In the genomic region with DNA sequence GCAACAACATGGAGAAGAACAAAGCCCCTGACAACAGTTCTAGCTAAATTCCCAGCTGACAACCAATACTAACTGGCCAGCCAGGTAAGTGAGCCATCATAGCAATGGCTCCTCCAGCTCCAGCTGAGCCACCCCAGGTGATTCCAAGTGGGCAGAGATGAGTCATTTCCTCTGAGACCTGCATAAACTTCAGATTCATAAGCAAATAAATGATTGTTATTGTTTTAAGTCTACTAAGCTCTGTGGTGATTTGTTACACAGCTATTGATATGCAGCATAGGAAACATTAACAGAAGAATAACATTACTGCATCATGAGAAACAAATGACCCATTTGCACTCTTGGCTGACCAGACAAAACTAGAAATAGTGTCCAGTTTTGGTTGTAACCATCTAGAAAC, we compare ENCODE assay signal across 15 cellular contexts.
A peak's percentile ranks its signal among the peaks of the same experiment; 100 is the strongest.
DNase-seq lines count a peak whose midpoint lies in the region; ATAC-seq, FAIRE-seq and TF ChIP-seq lines count a peak whose summit lies in the region.
"Had no signal": no experiment of that assay in that cellular context is flagged by ENCODE, and none has a peak within 500 bp of the region (broad histone marks: within the 10 kb centered on the region; RNA-seq: fewer than 3 reads in every experiment).

No MANE protein-coding gene starts in this region.

- H3K4me3 ChIP-seq in brain microvascular endothelial cell (ENCODE audit: low read depth, low read length) (no peak overlapping the region), pancreas (no peak overlapping the region)
- H3K4me3 ChIP-seq: SJSA1, upper lobe of right lung had no signal

- no peak for ATAC-seq in pancreas
- ATAC-seq: left lobe of liver, upper lobe of right lung had no signal

- H3K27ac ChIP-seq in brain microvascular endothelial cell (peak overlapping the region; percentile 51), pancreas (no peak overlapping the region)
- H3K27ac ChIP-seq: C4-2B, SJSA1, upper lobe of right lung had no signal

- DNase-seq in Daoy (ENCODE audit: low read depth), result peak; percentile 15
- DNase-seq in HPDE6-E6E7 (ENCODE audit: extremely low spot score), result peak; percentile 45
- peak; percentile 35 for DNase-seq in brain microvascular endothelial cell
- peak; percentile 83 for DNase-seq in kidney glomerular epithelial cell (lab: John Stamatoyannopoulos, UW)
- DNase-seq in T-helper 9 cell, result no peak
- DNase-seq in DMS 273 treated with DMSO at 0.1 percent for 48 hours (lab: John Stamatoyannopoulos, UW), result no peak
- no peak for DNase-seq in pancreas
- no peak for DNase-seq in DMS79 treated with DMSO at 0.1 percent for 48 hours (lab: John Stamatoyannopoulos, UW)
- DNase-seq: hypothalamus; stimulated activated CD4-positive, alpha-beta T cell treated with anti-CD3 and anti-CD28 coated beads, Interleukin-2, amount 100 ng/mL, for 24 hours; upper lobe of right lung had no signal

- intact Hi-C loops in pancreas (cut with DNase I), result no loop called here

- H3K4me1 ChIP-seq in pancreas, result no peaks in the 10 kb centered on the region

- H3K27me3 ChIP-seq in brain microvascular endothelial cell (replicated peaks), result no peaks in the 10 kb centered on the region
- H3K27me3 ChIP-seq in pancreas, result no peaks in the 10 kb centered on the region
- H3K27me3 ChIP-seq: SJSA1, upper lobe of right lung had no signal

- no peaks in the 10 kb centered on the region for H3K36me3 ChIP-seq in brain microvascular endothelial cell (replicated peaks)
- H3K36me3 ChIP-seq in pancreas, result no peaks in the 10 kb centered on the region
- H3K36me3 ChIP-seq: SJSA1, upper lobe of right lung had no signal

- H3K9me3 ChIP-seq in pancreas, result no peaks in the 10 kb centered on the region
- H3K9me3 ChIP-seq: SJSA1, upper lobe of right lung had no signal

- no peak for FAIRE-seq in pancreas (lab: Jason Lieb, UNC)
- FAIRE-seq: GM12892 had no signal

- TF ChIP-seq CTCF in brain microvascular endothelial cell (IDR thresholded peaks at IDR 0.05; ENCODE audit: low read depth, low read length, missing control alignments), result no peak
- TF ChIP-seq CTCF in pancreas (IDR thresholded peaks at IDR 0.05), result no peak

- in situ Hi-C loops in brain microvascular endothelial cell (cut with HindIII; ENCODE audit: low pct_ligation_motif_present, low sequenced_read_pairs), result no loop called here

Comparison
In these comparisons a context has a peak if more than half of its experiments do, and no peak if none do; other contexts are left out.
1. DNase-seq: peak in Daoy (single experiment), HPDE6-E6E7 (single experiment), brain microvascular endothelial cell (single experiment) and kidney glomerular epithelial cell (single experiment); none in T-helper 9 cell (single experiment), DMS 273 treated with DMSO at 0.1 percent for 48 hours (single experiment), pancreas (0 of 6) and DMS79 treated with DMSO at 0.1 percent for 48 hours (single experiment).